12 cellular contexts compared by ENCODE assay signal in the genomic region with DNA sequence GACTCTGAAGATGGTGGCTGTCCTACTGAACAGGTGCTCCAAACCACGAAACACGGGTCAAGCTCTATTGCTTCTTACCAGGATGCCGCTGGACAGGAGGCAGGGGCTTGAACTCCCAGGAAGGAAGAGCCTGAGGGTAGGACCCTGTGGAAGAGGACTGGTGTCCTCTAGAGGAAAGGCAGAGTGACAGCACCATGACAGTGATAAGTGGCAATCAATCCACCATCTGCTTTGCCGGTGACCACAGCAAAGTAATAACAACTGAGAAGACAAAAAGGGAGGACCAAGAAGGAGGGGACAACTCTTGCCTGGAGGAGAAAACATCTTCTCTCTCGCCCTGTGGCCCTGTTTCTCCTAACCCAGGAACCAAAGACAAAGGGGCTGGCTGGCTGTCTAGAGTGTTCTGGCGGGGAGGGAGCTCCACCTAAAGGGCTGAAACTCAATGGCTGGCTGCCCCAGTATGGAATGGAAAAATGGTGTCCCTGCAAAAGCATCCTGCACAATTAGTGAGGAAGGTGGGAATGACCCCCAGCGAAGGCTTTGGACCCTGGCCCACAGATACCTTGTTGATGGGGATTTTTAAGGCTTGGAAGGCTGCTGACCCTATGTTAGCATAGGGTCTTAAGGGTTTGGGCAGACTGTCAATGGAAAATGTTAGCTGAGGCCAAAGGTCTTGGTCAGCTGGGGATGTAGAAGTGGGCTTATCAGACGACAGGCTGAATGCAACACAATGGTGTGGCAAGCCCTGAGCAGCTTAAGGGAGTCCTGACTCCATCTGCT. TPM values are rescaled to one million over a fixed set of nuclear protein-coding genes. Genes with fewer than 3 reads are reported as not detected.
DNase-seq lines count a peak whose midpoint lies in the region; ATAC-seq, FAIRE-seq and TF ChIP-seq lines count a peak whose summit lies in the region.
"Had no signal": no experiment of that assay in that cellular context is flagged by ENCODE, and none has a peak within 500 bp of the region (broad histone marks: within the 10 kb centered on the region; RNA-seq: fewer than 3 reads in every experiment).

No MANE protein-coding gene starts in this region.

- no peaks in the 10 kb centered on the region for H3K9me3 ChIP-seq in PC-9 (ENCODE audit: insufficient read depth, low read depth)
- no peaks in the 10 kb centered on the region for H3K9me3 ChIP-seq in CD8-positive, alpha-beta memory T cell (ENCODE audit: low read length)
- no peaks in the 10 kb centered on the region for H3K9me3 ChIP-seq in CD8-positive, alpha-beta T cell (ENCODE audit: low read length)
- H3K9me3 ChIP-seq: SJSA1 had no signal

- H3K4me2 ChIP-seq in PC-9: no peak overlapping the region

- H3K36me3 Mint-ChIP-seq in CD8-positive, alpha-beta memory T cell: peaks cover 5 to 27% (median 16%) of the 10 kb centered on the region in 3 donors
- peaks cover 34% of the 10 kb centered on the region for H3K36me3 Mint-ChIP-seq in CD8-positive, alpha-beta T cell
- H3K36me3 Mint-ChIP-seq: natural killer cell treated with Interleukin-12 subunit alpha and Interleukin-12 subunit beta and Interleukin-15 and Interleukin-18, amount 100 ng/mL, for 72 hours had no signal

- no peak for ATAC-seq in CD8-positive, alpha-beta T cell
- no peak for ATAC-seq in HG02610 (IDR thresholded peaks at IDR 0.05; ENCODE audit: unreplicated experiment)

- no peaks in the 10 kb centered on the region for H3K27me3 ChIP-seq in PC-9 (ENCODE audit: insufficient read depth, low read depth)
- H3K27me3 ChIP-seq in CD8-positive, alpha-beta memory T cell (ENCODE audit: insufficient read depth, low read length, poor library complexity, severe bottlenecking): no peaks in the 10 kb centered on the region
- H3K27me3 ChIP-seq in CD8-positive, alpha-beta T cell (ENCODE audit: insufficient read depth, low read length): no peaks in the 10 kb centered on the region
- H3K27me3 ChIP-seq: SJSA1 had no signal

- TF ChIP-seq CTCF in GM12874 (IDR thresholded peaks at IDR 0.05; ENCODE audit: insufficient read depth, low read depth, low read length) (peak; percentile 30), PC-9 (conservative IDR thresholded peaks at IDR 0.05) (0 out of 2 replicates have a peak, but pooled peaks have one; percentile 33), foreskin fibroblast (IDR thresholded peaks at IDR 0.05; ENCODE audit: low read depth, low read length) (peak; percentile 22)
- no peak for TF ChIP-seq CTCF in CD8-positive, alpha-beta T cell (IDR thresholded peaks at IDR 0.05)

- 0 out of 2 replicates have a peak, but pooled peaks cover 5% of the 10 kb centered on the region for H3K9me2 ChIP-seq in PC-9 (ENCODE audit: insufficient read depth)

- DNase-seq in AG08396 (ENCODE audit: low spot score): peak; percentile 15
- DNase-seq in PC-9: peak in 1 of 2 experiments; percentile 13
- DNase-seq in foreskin fibroblast: peak in 1 of 2 donors; percentile 38
- DNase-seq in CD8-positive, alpha-beta memory T cell: no peak
- no peak for DNase-seq in CD8-positive, alpha-beta T cell
- DNase-seq in RCC 7860 (ENCODE audit: low spot score): no peak
- DNase-seq: DMS79 treated with DMSO at 0.1 percent for 48 hours had no signal

- H3K36me3 ChIP-seq in PC-9 (ENCODE audit: low read depth): no peaks in the 10 kb centered on the region
- no peaks in the 10 kb centered on the region for H3K36me3 ChIP-seq in CD8-positive, alpha-beta memory T cell (ENCODE audit: insufficient read depth, low read length)
- H3K36me3 ChIP-seq in CD8-positive, alpha-beta T cell (ENCODE audit: insufficient read depth, low read length): no peaks in the 10 kb centered on the region
- H3K36me3 ChIP-seq: SJSA1 had no signal

- no peaks in the 10 kb centered on the region for H3F3A ChIP-seq in PC-9 (ENCODE audit: insufficient read depth, low read depth)

- no peak overlapping the region for H3K4me3 Mint-ChIP-seq in CD8-positive, alpha-beta memory T cell
- no peak overlapping the region for H3K4me3 Mint-ChIP-seq in CD8-positive, alpha-beta T cell
- H3K4me3 Mint-ChIP-seq: natural killer cell treated with Interleukin-12 subunit alpha and Interleukin-12 subunit beta and Interleukin-15 and Interleukin-18, amount 100 ng/mL, for 72 hours had no signal

- H2AFZ ChIP-seq in PC-9: no peak overlapping the region

- POLR2A ChIA-PET in PC-9 (lab: Charles Lee; ENCODE audit: unreplicated experiment): no interaction called here
- POLR2A ChIA-PET in CD8-positive, alpha-beta memory T cell (lab: Charles Lee): no interaction called here
- POLR2A ChIA-PET in CD8-positive, alpha-beta T cell (lab: Charles Lee): no interaction called here

- intact Hi-C loops in PC-9 (cut with micrococcal nuclease; ENCODE audit: unreplicated experiment): no loop called here
- intact Hi-C loops in CD8-positive, alpha-beta T cell (cut with DNase I, micrococcal nuclease): no loop called here

- H3K4me1 ChIP-seq in PC-9 (replicated peaks; ENCODE audit: insufficient read depth): no peaks in the 10 kb centered on the region
- no peaks in the 10 kb centered on the region for H3K4me1 ChIP-seq in CD8-positive, alpha-beta memory T cell (ENCODE audit: insufficient read depth, low read length)
- H3K4me1 ChIP-seq in CD8-positive, alpha-beta T cell (ENCODE audit: insufficient read depth, low read length): no peaks in the 10 kb centered on the region

- peaks cover 0 to 13% (median 9%) of the 10 kb centered on the region in 3 donors for H3K4me1 Mint-ChIP-seq in CD8-positive, alpha-beta memory T cell
- no peaks in the 10 kb centered on the region for H3K4me1 Mint-ChIP-seq in CD8-positive, alpha-beta T cell (ENCODE audit: low read depth)

- no peak overlapping the region for H3K27ac ChIP-seq in PC-9
- H3K27ac ChIP-seq in CD8-positive, alpha-beta memory T cell (ENCODE audit: low read depth, low read length): no peak overlapping the region
- no peak overlapping the region for H3K27ac ChIP-seq in CD8-positive, alpha-beta T cell (ENCODE audit: low read depth, low read length)
- H3K27ac ChIP-seq: SJSA1 had no signal

- CTCF ChIA-PET in PC-9 (lab: Charles Lee): interaction anchor here (1.2 kb wide), 1 partner anchor 256 kb away, joined by 4 read pairs; no protein-coding TSS in a partner anchor
- CTCF ChIA-PET in CD8-positive, alpha-beta memory T cell (lab: Charles Lee): no interaction called here
- CTCF ChIA-PET in CD8-positive, alpha-beta T cell (lab: Charles Lee): interaction anchor here (0.8 to 1.1 kb wide), 2 partner anchors 75 to 161 kb away, joined by 3 to 4 read pairs; no protein-coding TSS in a partner anchor

- H3K27ac Mint-ChIP-seq in CD8-positive, alpha-beta memory T cell: no peak overlapping the region
- no peak overlapping the region for H3K27ac Mint-ChIP-seq in CD8-positive, alpha-beta T cell
- H3K27ac Mint-ChIP-seq: natural killer cell treated with Interleukin-12 subunit alpha and Interleukin-12 subunit beta and Interleukin-15 and Interleukin-18, amount 100 ng/mL, for 72 hours had no signal

- H3K79me2 ChIP-seq in PC-9 (ENCODE audit: low read depth): no peaks in the 10 kb centered on the region

- no peaks in the 10 kb centered on the region for H4K20me1 ChIP-seq in PC-9 (ENCODE audit: insufficient read depth)

- H3K27me3 Mint-ChIP-seq in CD8-positive, alpha-beta memory T cell: peaks cover under 1 to 3% of the 10 kb centered on the region in 2 donors
- no peaks in the 10 kb centered on the region for H3K27me3 Mint-ChIP-seq in CD8-positive, alpha-beta T cell (ENCODE audit: low read depth)

- H3K9me3 Mint-ChIP-seq in CD8-positive, alpha-beta memory T cell: no peaks in the 10 kb centered on the region
- H3K9me3 Mint-ChIP-seq in CD8-positive, alpha-beta T cell: no peaks in the 10 kb centered on the region
- H3K9me3 Mint-ChIP-seq: natural killer cell treated with Interleukin-12 subunit alpha and Interleukin-12 subunit beta and Interleukin-15 and Interleukin-18, amount 100 ng/mL, for 72 hours had no signal

- no TSS peak for BruUV-seq in PC-9 (replicated peaks; lab: Mats Ljungman, UMichigan)

- FAIRE-seq in RCC 7860 (lab: Jason Lieb, UNC): no peak

- no peak overlapping the region for H3K4me3 ChIP-seq in PC-9
- no peak overlapping the region for H3K4me3 ChIP-seq in foreskin fibroblast (ENCODE audit: low read depth in 1 of 2, low read length in 2 of 2)
- no peak overlapping the region for H3K4me3 ChIP-seq in CD8-positive, alpha-beta memory T cell (ENCODE audit: low read length)
- H3K4me3 ChIP-seq in CD8-positive, alpha-beta T cell (ENCODE audit: low read depth, low read length): no peak overlapping the region
- H3K4me3 ChIP-seq: SJSA1 had no signal

RNA-seq across cellular contexts. Expression of a gene that starts 35.4 kb away (rescaled TPM):
- 5.8 and 6.1 TPM in 2 replicates for total RNA-seq in PC-9 (2021)
- under 1 TPM in 1 of 2 experiments, not detected in 1; 0.13 TPM for total RNA-seq in CD8-positive, alpha-beta memory T cell
- polyA plus RNA-seq in CD8-positive, alpha-beta memory T cell: not detected
- total RNA-seq in CD8-positive, alpha-beta T cell: under 1 TPM in 1 of 2 experiments, not detected in 1; 0.33 TPM
- total RNA-seq: fibroblast of lung; natural killer cell treated with Interleukin-12 subunit alpha and Interleukin-12 subunit beta and Interleukin-15 and Interleukin-18, amount 100 ng/mL, for 72 hours had no signal
- polyA plus RNA-seq: fibroblast of lung had no signal
